In genomic region chr5:149646564-149646963, GRCh38 we compare ENCODE assay signal across 10 cellular contexts.
DNase-seq lines count a peak whose midpoint lies in the region; ATAC-seq and TF ChIP-seq lines count a peak whose summit lies in the region.
"Had no signal": no experiment of that assay in that cellular context is flagged by ENCODE, and none has a peak within 500 bp of the region (broad histone marks: within the 10 kb centered on the region; RNA-seq: fewer than 3 reads in every experiment).

No MANE protein-coding gene starts in this region.

- no peak overlapping the region for H3K4me2 ChIP-seq in osteoblast (ENCODE audit: insufficient read depth, low read length)

- CTCF ChIA-PET in HEK293 (lab: Yijun Ruan, JAX), result interaction anchor here (1.0 to 18.8 kb wide), 5 partner anchors 10 to 186 kb away, joined by 3 to 263 read pairs (median 4); no protein-coding TSS in a partner anchor

- H3K9me3 ChIP-seq in HEK293 (ENCODE audit: control insufficient read depth, insufficient read depth, low read depth, low read length) (no peaks in the 10 kb centered on the region), left lung (no peaks in the 10 kb centered on the region), osteoblast (ENCODE audit: low read depth, low read length) (no peaks in the 10 kb centered on the region)
- H3K9me3 ChIP-seq: upper lobe of left lung had no signal

- intact Hi-C loops in left lung (cut with DNase I), result no loop called here

- H3K36me3 ChIP-seq in HEK293 (ENCODE audit: control insufficient read depth in 2 of 2, insufficient read depth in 1 of 2, low read length in 2 of 2), result no peaks in the 10 kb centered on the region
- no peaks in the 10 kb centered on the region for H3K36me3 ChIP-seq in left lung
- H3K36me3 ChIP-seq in osteoblast (ENCODE audit: insufficient read depth, low read length), result no peaks in the 10 kb centered on the region
- H3K36me3 ChIP-seq: upper lobe of left lung had no signal

- H2AFZ ChIP-seq in osteoblast (ENCODE audit: low read length), result no peak overlapping the region

- POLR2A ChIA-PET in HEK293 (lab: Yijun Ruan, JAX), result no interaction called here

- no peak overlapping the region for H3K27ac ChIP-seq in HEK293 (ENCODE audit: extremely low read depth, low read depth, low read length)
- no peak overlapping the region for H3K27ac ChIP-seq in left lung
- no peak overlapping the region for H3K27ac ChIP-seq in osteoblast (ENCODE audit: low read depth, low read length)
- H3K27ac ChIP-seq: upper lobe of left lung had no signal

- no peak for ATAC-seq in left lung

- DNase-seq in NCI-H2081 (lab: John Stamatoyannopoulos, UW), result peak; percentile 60 to 79
- no peak for DNase-seq in NCI-H2081 treated with DMSO at 0.1 percent for 48 hours (lab: John Stamatoyannopoulos, UW)
- peak; percentile 26 to 37 for DNase-seq in activated CD4-positive, alpha-beta T cell treated with anti-CD3 and anti-CD28 coated beads, Interleukin-2, amount 50 U/mL, for 48 hours
- DNase-seq in left kidney (ENCODE audit: low read depth, low spot score), result peak; percentile 71
- no peak for DNase-seq in left lung
- no peak for DNase-seq in osteoblast (ENCODE audit: insufficient read length, low spot score, missing footprints)
- no peak for DNase-seq in amniotic stem cell (lab: John Stamatoyannopoulos, UW)
- DNase-seq: midbrain, upper lobe of left lung had no signal

- H3K4me1 ChIP-seq in HEK293 (ENCODE audit: control insufficient read depth, insufficient read depth, low read length) (peaks cover 4% of the 10 kb centered on the region; the same call in 1 of the 2 replicates), left lung (no peaks in the 10 kb centered on the region), osteoblast (ENCODE audit: insufficient read depth, low read length) (no peaks in the 10 kb centered on the region)
- H3K4me1 ChIP-seq: upper lobe of left lung had no signal

- no peaks in the 10 kb centered on the region for H3K27me3 ChIP-seq in left lung
- H3K27me3 ChIP-seq in osteoblast (ENCODE audit: insufficient read depth, low read length), result peaks cover 2% of the 10 kb centered on the region
- H3K27me3 ChIP-seq: upper lobe of left lung had no signal

- H4K20me1 ChIP-seq in osteoblast (ENCODE audit: insufficient read depth, low read length), result no peaks in the 10 kb centered on the region

- H3K4me3 ChIP-seq in HEK293 (ENCODE audit: low read depth, low read length), result no peak overlapping the region
- no peak overlapping the region for H3K4me3 ChIP-seq in left lung
- no peak overlapping the region for H3K4me3 ChIP-seq in osteoblast (ENCODE audit: insufficient read depth, low read length)
- H3K4me3 ChIP-seq: upper lobe of left lung had no signal

- H3K79me2 ChIP-seq in osteoblast (ENCODE audit: insufficient read depth, low read length), result no peaks in the 10 kb centered on the region

- no peak for TF ChIP-seq CTCF in HEK293 (tag by site-specific recombination; IDR thresholded peaks at IDR 0.05)
- no peak for TF ChIP-seq CTCF in left lung (IDR thresholded peaks at IDR 0.05)
- TF ChIP-seq CTCF in osteoblast (IDR thresholded peaks at IDR 0.05; ENCODE audit: extremely low read depth, low read depth, low read length), result no peak

TF ChIP-seq in HEK293, 187 proteins besides CTCF, POLR2A, EP300 and RAD21 (continues in another document):
- TF ChIP-seq, protein P1, sequence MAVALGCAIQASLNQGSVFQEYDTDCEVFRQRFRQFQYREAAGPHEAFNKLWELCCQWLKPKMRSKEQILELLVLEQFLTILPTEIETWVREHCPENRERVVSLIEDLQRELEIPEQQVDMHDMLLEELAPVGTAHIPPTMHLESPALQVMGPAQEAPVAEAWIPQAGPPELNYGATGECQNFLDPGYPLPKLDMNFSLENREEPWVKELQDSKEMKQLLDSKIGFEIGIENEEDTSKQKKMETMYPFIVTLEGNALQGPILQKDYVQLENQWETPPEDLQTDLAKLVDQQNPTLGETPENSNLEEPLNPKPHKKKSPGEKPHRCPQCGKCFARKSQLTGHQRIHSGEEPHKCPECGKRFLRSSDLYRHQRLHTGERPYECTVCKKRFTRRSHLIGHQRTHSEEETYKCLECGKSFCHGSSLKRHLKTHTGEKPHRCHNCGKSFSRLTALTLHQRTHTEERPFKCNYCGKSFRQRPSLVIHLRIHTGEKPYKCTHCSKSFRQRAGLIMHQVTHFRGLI (tag by site-specific recombination; IDR thresholded peaks at IDR 0.05), result no peak
- TF ChIP-seq ZNF354C (tag by site-specific recombination; IDR thresholded peaks at IDR 0.05; ENCODE audit: borderline replicate concordance, low read depth) (no peak), YY1 (tag by site-specific recombination; IDR thresholded peaks at IDR 0.05) (no peak), MEIS1 (CRISPR knock-in tag; IDR thresholded peaks at IDR 0.05; ENCODE audit: borderline replicate concordance) (0 out of 2 replicates have a peak, but pooled peaks have one; percentile 32), PRDM6 (tag by site-specific recombination; IDR thresholded peaks at IDR 0.05) (no peak), INSM2 (tag by site-specific recombination; IDR thresholded peaks at IDR 0.05) (no peak), ZNF341 (tag by site-specific recombination; IDR thresholded peaks at IDR 0.05; ENCODE audit: low read depth) (no peak), OSR2 (tag by site-specific recombination; IDR thresholded peaks at IDR 0.05) (peak; percentile 37; the same call in 1 of the 2 replicates), ZFHX2 (tag by site-specific recombination; conservative IDR thresholded peaks at IDR 0.05) (peak; percentile 85), ZIC2 (tag by site-specific recombination; IDR thresholded peaks at IDR 0.05) (peak; percentile 22; the same call in 1 of the 2 replicates), ZNF654 (tag by site-specific recombination; IDR thresholded peaks at IDR 0.05; ENCODE audit: low read depth) (no peak), ZFP3 (tag by site-specific recombination; IDR thresholded peaks at IDR 0.05; ENCODE audit: low read depth) (no peak)
- TF ChIP-seq, protein P2, sequence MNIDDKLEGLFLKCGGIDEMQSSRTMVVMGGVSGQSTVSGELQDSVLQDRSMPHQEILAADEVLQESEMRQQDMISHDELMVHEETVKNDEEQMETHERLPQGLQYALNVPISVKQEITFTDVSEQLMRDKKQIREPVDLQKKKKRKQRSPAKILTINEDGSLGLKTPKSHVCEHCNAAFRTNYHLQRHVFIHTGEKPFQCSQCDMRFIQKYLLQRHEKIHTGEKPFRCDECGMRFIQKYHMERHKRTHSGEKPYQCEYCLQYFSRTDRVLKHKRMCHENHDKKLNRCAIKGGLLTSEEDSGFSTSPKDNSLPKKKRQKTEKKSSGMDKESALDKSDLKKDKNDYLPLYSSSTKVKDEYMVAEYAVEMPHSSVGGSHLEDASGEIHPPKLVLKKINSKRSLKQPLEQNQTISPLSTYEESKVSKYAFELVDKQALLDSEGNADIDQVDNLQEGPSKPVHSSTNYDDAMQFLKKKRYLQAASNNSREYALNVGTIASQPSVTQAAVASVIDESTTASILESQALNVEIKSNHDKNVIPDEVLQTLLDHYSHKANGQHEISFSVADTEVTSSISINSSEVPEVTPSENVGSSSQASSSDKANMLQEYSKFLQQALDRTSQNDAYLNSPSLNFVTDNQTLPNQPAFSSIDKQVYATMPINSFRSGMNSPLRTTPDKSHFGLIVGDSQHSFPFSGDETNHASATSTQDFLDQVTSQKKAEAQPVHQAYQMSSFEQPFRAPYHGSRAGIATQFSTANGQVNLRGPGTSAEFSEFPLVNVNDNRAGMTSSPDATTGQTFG (tag by site-specific recombination; IDR thresholded peaks at IDR 0.05; ENCODE audit: borderline replicate concordance), result no peak
- TF ChIP-seq, protein P3, sequence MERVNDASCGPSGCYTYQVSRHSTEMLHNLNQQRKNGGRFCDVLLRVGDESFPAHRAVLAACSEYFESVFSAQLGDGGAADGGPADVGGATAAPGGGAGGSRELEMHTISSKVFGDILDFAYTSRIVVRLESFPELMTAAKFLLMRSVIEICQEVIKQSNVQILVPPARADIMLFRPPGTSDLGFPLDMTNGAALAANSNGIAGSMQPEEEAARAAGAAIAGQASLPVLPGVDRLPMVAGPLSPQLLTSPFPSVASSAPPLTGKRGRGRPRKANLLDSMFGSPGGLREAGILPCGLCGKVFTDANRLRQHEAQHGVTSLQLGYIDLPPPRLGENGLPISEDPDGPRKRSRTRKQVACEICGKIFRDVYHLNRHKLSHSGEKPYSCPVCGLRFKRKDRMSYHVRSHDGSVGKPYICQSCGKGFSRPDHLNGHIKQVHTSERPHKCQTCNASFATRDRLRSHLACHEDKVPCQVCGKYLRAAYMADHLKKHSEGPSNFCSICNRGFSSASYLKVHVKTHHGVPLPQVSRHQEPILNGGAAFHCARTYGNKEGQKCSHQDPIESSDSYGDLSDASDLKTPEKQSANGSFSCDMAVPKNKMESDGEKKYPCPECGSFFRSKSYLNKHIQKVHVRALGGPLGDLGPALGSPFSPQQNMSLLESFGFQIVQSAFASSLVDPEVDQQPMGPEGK (tag by site-specific recombination; IDR thresholded peaks at IDR 0.05), result 0 out of 2 replicates have a peak, but pooled peaks have one; percentile 28

Comparison
In these comparisons a context has a peak if more than half of its experiments do, and no peak if none do; other contexts are left out.
1. DNase-seq: peak in NCI-H2081 (2 of 2), activated CD4-positive, alpha-beta T cell treated with anti-CD3 and anti-CD28 coated beads, Interleukin-2, amount 50 U/mL, for 48 hours (2 of 2) and left kidney (single experiment); none in NCI-H2081 treated with DMSO at 0.1 percent for 48 hours (single experiment), left lung (0 of 2), osteoblast (single experiment) and amniotic stem cell (single experiment).